34 cellular contexts compared by ENCODE assay signal in genomic region chr19:17232258-17232657, GRCh38. TPM values are rescaled to one million over a fixed set of nuclear protein-coding genes. Genes with fewer than 3 reads are reported as not detected.
"Had no signal": no experiment of that assay in that cellular context is flagged by ENCODE, and none has a peak within 500 bp of the region (broad histone marks: within the 10 kb centered on the region; RNA-seq: fewer than 3 reads in every experiment).

No MANE protein-coding gene starts in this region.

- H3K27me3 Mint-ChIP-seq: naive B cell; natural killer cell treated with Interleukin-12 subunit alpha and Interleukin-12 subunit beta and Interleukin-15 and Interleukin-18, amount 100 ng/mL, for 72 hours; stimulated activated memory B cell treated with anti-CD40 and anti-IgM and Interleukin-4, amounts not matched to agents 10 μg/mL and 1 μg/mL and 100 μg/mL, for 72 hours; stimulated activated naive CD8-positive, alpha-beta T cell treated with anti-CD3 and anti-CD28 coated beads, Interleukin-15, Interleukin-2, amounts not matched to agents 100 ng/mL and 50 ng/mL, for 24 hours had no signal

- H3K4me3 ChIP-seq: coronary artery, esophagus muscularis mucosa, heart right ventricle, mucosa of descending colon, neural progenitor cell, psoas muscle, skin epidermis, spleen, thoracic aorta, tibial nerve, upper lobe of right lung, uterus had no signal

- H3K9me3 Mint-ChIP-seq: immature natural killer cell; mesothelial cell of epicardium; naive B cell; natural killer cell treated with Interleukin-12 subunit alpha and Interleukin-12 subunit beta and Interleukin-15 and Interleukin-18, amount 100 ng/mL, for 72 hours; neural progenitor cell; stimulated activated memory B cell treated with anti-CD40 and anti-IgM and Interleukin-4, amounts not matched to agents 10 μg/mL and 1 μg/mL and 100 μg/mL, for 72 hours; stimulated activated naive CD8-positive, alpha-beta T cell treated with anti-CD3 and anti-CD28 coated beads, Interleukin-15, Interleukin-2, amounts not matched to agents 100 ng/mL and 50 ng/mL, for 24 hours had no signal

- H3K27ac Mint-ChIP-seq: immature natural killer cell; mesothelial cell of epicardium; natural killer cell treated with Interleukin-12 subunit alpha and Interleukin-12 subunit beta and Interleukin-15 and Interleukin-18, amount 100 ng/mL, for 72 hours; neural progenitor cell; stimulated activated memory B cell treated with anti-CD40 and anti-IgM and Interleukin-4, amounts not matched to agents 10 μg/mL and 1 μg/mL and 100 μg/mL, for 72 hours; stimulated activated naive CD8-positive, alpha-beta T cell treated with anti-CD3 and anti-CD28 coated beads, Interleukin-15, Interleukin-2, amounts not matched to agents 100 ng/mL and 50 ng/mL, for 24 hours had no signal

- H3K9ac ChIP-seq: neural progenitor cell had no signal

- H3K36me3 ChIP-seq: neural progenitor cell, uterus had no signal

- H3K27ac ChIP-seq: coronary artery, esophagus muscularis mucosa, heart right ventricle, neural progenitor cell, psoas muscle, skin epidermis, spleen, thoracic aorta, tibial nerve, upper lobe of right lung, uterus had no signal

- H3K4me3 Mint-ChIP-seq: immature natural killer cell; mesothelial cell of epicardium; natural killer cell treated with Interleukin-12 subunit alpha and Interleukin-12 subunit beta and Interleukin-15 and Interleukin-18, amount 100 ng/mL, for 72 hours; neural progenitor cell; stimulated activated memory B cell treated with anti-CD40 and anti-IgM and Interleukin-4, amounts not matched to agents 10 μg/mL and 1 μg/mL and 100 μg/mL, for 72 hours; stimulated activated naive CD8-positive, alpha-beta T cell treated with anti-CD3 and anti-CD28 coated beads, Interleukin-15, Interleukin-2, amounts not matched to agents 100 ng/mL and 50 ng/mL, for 24 hours had no signal

- H3K27me3 ChIP-seq: esophagus muscularis mucosa, heart right ventricle, neural progenitor cell, spleen, tibial nerve, upper lobe of right lung, uterus had no signal

- ATAC-seq: left lobe of liver; mucosa of descending colon; natural killer cell treated with Interleukin-12 subunit alpha and Interleukin-12 subunit beta and Interleukin-15 and Interleukin-18, amount 100 ng/mL, for 72 hours; psoas muscle; right cardiac atrium; stimulated activated memory B cell treated with anti-CD40 and anti-IgM and Interleukin-4, amounts not matched to agents 10 μg/mL and 1 μg/mL and 100 μg/mL, for 72 hours; upper lobe of right lung had no signal

- DNase-seq: dermis blood vessel endothelial cell; effector memory CD4-positive, alpha-beta T cell; foreskin melanocyte; glutamatergic neuron; heart right ventricle; hippocampal formation; immature natural killer cell; mesenchymal stem cell; mucosa of descending colon; naive B cell; nucleus accumbens; psoas muscle; spleen; stimulated activated CD4-positive, alpha-beta T cell treated with anti-CD3 and anti-CD28 coated beads, Interleukin-4, amount 100 ng/mL, for 4 hours; upper lobe of right lung; uterus had no signal

- H3K36me3 Mint-ChIP-seq: immature natural killer cell; naive B cell; natural killer cell treated with Interleukin-12 subunit alpha and Interleukin-12 subunit beta and Interleukin-15 and Interleukin-18, amount 100 ng/mL, for 72 hours had no signal

- H3K9me3 ChIP-seq: esophagus muscularis mucosa, heart right ventricle, mucosa of descending colon, psoas muscle, spleen, thoracic aorta, tibial nerve, upper lobe of right lung, uterus had no signal

- FAIRE-seq: endothelial cell of umbilical vein, keratinocyte had no signal

RNA-seq across cellular contexts. Expression of gene USHBP1, which starts 32.3 kb away (rescaled TPM):
- total RNA-seq: chondrocyte; epithelial cell of proximal tubule; fibroblast of lung; mesothelial cell of epicardium; natural killer cell treated with Interleukin-12 subunit alpha and Interleukin-12 subunit beta and Interleukin-15 and Interleukin-18, amount 100 ng/mL, for 72 hours; osteocyte had no signal
- polyA plus RNA-seq: fibroblast of lung, immature natural killer cell, keratinocyte had no signal
